1 cellular context compared by ENCODE assay signal in the genomic region with DNA sequence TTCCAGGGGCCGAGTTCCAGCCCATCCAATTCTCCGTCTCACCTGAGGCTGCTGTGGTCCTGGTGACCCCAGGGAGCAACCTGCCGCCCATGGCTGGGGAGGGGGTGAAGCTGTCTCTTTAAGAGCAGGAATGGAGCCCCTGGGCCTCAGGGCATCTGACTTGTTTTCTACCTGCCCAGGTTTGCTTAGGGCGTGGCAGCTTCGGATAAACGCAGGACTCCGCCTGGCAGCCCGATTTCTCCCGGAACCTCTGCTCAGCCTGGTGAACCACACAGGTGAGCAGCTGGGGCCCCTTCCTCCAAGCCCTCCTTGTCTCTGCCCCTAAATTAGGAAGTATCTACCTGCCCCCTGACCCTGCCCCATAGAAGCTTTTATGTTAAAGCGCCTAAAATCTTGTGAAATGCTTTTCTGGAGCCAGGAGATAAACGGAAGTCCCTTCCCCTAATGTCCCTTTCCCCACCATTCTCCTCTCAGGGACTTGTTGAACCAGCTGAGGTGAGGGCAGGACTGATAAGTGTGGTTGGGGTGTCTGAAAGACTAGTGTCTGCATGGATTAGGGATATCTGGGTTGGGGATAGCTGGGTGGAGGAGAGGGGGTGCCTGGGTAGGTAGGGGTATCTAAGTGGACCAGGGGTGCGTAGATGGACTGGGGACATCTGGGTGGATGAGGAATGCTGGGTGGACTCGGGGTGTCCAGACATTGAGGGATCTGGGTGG.
TF ChIP-seq lines count a peak whose summit lies in the region.

No MANE protein-coding gene starts in this region.

TF ChIP-seq in K562, 482 proteins besides CTCF, POLR2A, EP300 and RAD21 (continued from another document):
- TF ChIP-seq, protein P1, sequence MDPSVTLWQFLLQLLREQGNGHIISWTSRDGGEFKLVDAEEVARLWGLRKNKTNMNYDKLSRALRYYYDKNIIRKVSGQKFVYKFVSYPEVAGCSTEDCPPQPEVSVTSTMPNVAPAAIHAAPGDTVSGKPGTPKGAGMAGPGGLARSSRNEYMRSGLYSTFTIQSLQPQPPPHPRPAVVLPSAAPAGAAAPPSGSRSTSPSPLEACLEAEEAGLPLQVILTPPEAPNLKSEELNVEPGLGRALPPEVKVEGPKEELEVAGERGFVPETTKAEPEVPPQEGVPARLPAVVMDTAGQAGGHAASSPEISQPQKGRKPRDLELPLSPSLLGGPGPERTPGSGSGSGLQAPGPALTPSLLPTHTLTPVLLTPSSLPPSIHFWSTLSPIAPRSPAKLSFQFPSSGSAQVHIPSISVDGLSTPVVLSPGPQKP (CRISPR knock-in tag; IDR thresholded peaks at IDR 0.05), result no peak
- peak; percentile 51; the same call in 1 of the 2 replicates for TF ChIP-seq CEBPB (tag; IDR thresholded peaks at IDR 0.05)
- no peak for TF ChIP-seq NFIX (CRISPR knock-in tag; IDR thresholded peaks at IDR 0.05; ENCODE audit: low read depth)
- no peak for TF ChIP-seq SRF (CRISPR knock-in tag; IDR thresholded peaks at IDR 0.05)
